Comparison of ENCODE assay signal across 19 cellular contexts in genomic region chr17:74137416-74137815, GRCh38.
"Had no signal": no experiment of that assay in that cellular context is flagged by ENCODE, and none has a peak within 500 bp of the region (broad histone marks: within the 10 kb centered on the region; RNA-seq: fewer than 3 reads in every experiment).

No MANE protein-coding gene starts in this region.

- H3K27ac ChIP-seq: coronary artery, heart left ventricle, neutrophil, sigmoid colon, skin epidermis, stomach, thoracic aorta, transverse colon had no signal

- H3K4me3 ChIP-seq: coronary artery, heart left ventricle, sigmoid colon, skin epidermis, stomach, thoracic aorta, transverse colon had no signal

- H3K4me1 ChIP-seq: heart left ventricle, sigmoid colon, stomach, transverse colon had no signal

- H3K36me3 ChIP-seq: heart left ventricle, neutrophil, sigmoid colon, stomach, thoracic aorta, transverse colon had no signal

- ATAC-seq: heart left ventricle; left lobe of liver; naive thymus-derived CD4-positive, alpha-beta T cell had no signal

- FAIRE-seq: islet of Langerhans had no signal

- H3K9me3 ChIP-seq: neutrophil had no signal

- DNase-seq: effector CD4-positive, alpha-beta T cell; foreskin melanocyte; heart left ventricle; hypothalamus; mammary epithelial cell; naive thymus-derived CD4-positive, alpha-beta T cell; nephron progenitor cell; sigmoid colon; stimulated activated CD4-positive, alpha-beta T cell treated with anti-CD3 and anti-CD28 coated beads, Interleukin-12 subunit alpha, Interleukin-12 subunit beta, amount 100 ng/mL, for 4 hours; stimulated activated naive CD4-positive, alpha-beta T cell; stomach; substantia nigra; transverse colon had no signal
